Comparison of ENCODE assay signal across 19 cellular contexts in the genomic region with DNA sequence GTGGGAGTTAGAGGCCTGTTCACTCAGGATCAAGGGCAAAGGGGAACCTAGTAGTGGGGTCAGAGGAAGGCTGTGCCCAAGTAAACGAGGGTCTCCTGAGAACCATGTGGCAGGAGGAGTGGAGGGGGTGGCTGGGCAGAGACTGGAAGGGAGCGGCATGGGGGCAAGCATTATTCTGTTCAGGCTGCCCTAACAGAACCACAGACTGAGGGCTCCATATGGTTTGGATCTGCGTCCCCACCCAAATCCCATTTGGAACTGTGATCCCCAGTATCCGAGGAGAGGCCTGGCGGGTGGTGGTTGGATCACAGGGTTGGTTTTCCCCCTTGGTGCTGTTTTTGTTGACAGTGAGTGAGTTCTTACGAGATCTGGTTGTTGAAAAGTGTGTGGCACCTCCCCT.
DNase-seq lines count a peak whose midpoint lies in the region; ATAC-seq, FAIRE-seq and TF ChIP-seq lines count a peak whose summit lies in the region.
"Had no signal": no experiment of that assay in that cellular context is flagged by ENCODE, and none has a peak within 500 bp of the region (broad histone marks: within the 10 kb centered on the region; RNA-seq: fewer than 3 reads in every experiment).

No MANE protein-coding gene starts in this region.

- H3K4me1 Mint-ChIP-seq in osteocyte (ENCODE audit: unreplicated experiment), result peaks cover 7% of the 10 kb centered on the region
- peaks cover 0 to 2% of the 10 kb centered on the region in 2 donors for H3K4me1 Mint-ChIP-seq in natural killer cell treated with Interleukin-12 subunit alpha and Interleukin-12 subunit beta and Interleukin-15 and Interleukin-18, amount 100 ng/mL, for 72 hours (ENCODE audit: low read depth in 2 of 2)

- H3K27me3 Mint-ChIP-seq in osteocyte (ENCODE audit: unreplicated experiment), result peaks cover 11% of the 10 kb centered on the region
- H3K27me3 Mint-ChIP-seq in natural killer cell treated with Interleukin-12 subunit alpha and Interleukin-12 subunit beta and Interleukin-15 and Interleukin-18, amount 100 ng/mL, for 72 hours, result peaks cover 4 to 16% of the 10 kb centered on the region in 2 donors

- H3K9me1 ChIP-seq in K562 (ENCODE audit: control insufficient read depth, insufficient read depth, low read length), result no peaks in the 10 kb centered on the region

- H3K36me3 Mint-ChIP-seq in osteocyte (ENCODE audit: unreplicated experiment), result no peaks in the 10 kb centered on the region
- H3K36me3 Mint-ChIP-seq in natural killer cell treated with Interleukin-12 subunit alpha and Interleukin-12 subunit beta and Interleukin-15 and Interleukin-18, amount 100 ng/mL, for 72 hours, result no peaks in the 10 kb centered on the region
- H3K36me3 Mint-ChIP-seq: CD8-positive, alpha-beta T cell had no signal

- no peak for TF ChIP-seq POLR2A in K562 (conservative IDR thresholded peaks at IDR 0.05)

- H3K4me2 ChIP-seq in K562 (ENCODE audit: insufficient read depth, low read length), result no peak overlapping the region
- H3K4me2 ChIP-seq: BLaER1 treated with 17β-estradiol and CSF1 and Interleukin-3, amounts not matched to agents 10 nM and 100 nM; GM23338 had no signal

- FAIRE-seq in K562 (lab: Jason Lieb, UNC), result no peak
- FAIRE-seq: G401.6, GM12891 had no signal

- 0 out of 2 replicates have a peak overlapping the region, but pooled peaks have one; percentile 12 for H2AFZ ChIP-seq in K562 (ENCODE audit: low read depth, low read length)
- H2AFZ ChIP-seq: GM23338 had no signal

- POLR2A ChIA-PET in K562 (lab: Yijun Ruan, JAX), result no interaction called here

- no peak for TF ChIP-seq EP300 in K562 (IDR thresholded peaks at IDR 0.05; ENCODE audit: low read length)

- CTCF ChIA-PET in K562 (lab: Yijun Ruan, JAX; ENCODE audit: low intra/inter-chr PET ratio), result no interaction called here

- no peaks in the 10 kb centered on the region for H3K36me3 ChIP-seq in K562 (ENCODE audit: control insufficient read depth, insufficient read depth, low read length)
- H3K36me3 ChIP-seq: BLaER1 treated with 17β-estradiol and CSF1 and Interleukin-3, amounts not matched to agents 10 nM and 100 nM had no signal

- H4K20me1 ChIP-seq in K562 (replicated peaks; ENCODE audit: control insufficient read depth, insufficient read depth, low read length), result no peaks in the 10 kb centered on the region
- H4K20me1 ChIP-seq: BLaER1 treated with 17β-estradiol and CSF1 and Interleukin-3, amounts not matched to agents 10 nM and 100 nM had no signal

- peaks cover 0 to 4% of the 10 kb centered on the region in 2 experiments; a peak in 2 of 5 replicates for H3K4me1 ChIP-seq in K562 (replicated peaks in 1 of 2; ENCODE audit: control insufficient read depth in 2 of 2, insufficient read depth in 2 of 2, low read length in 2 of 2)

- no peak for TF ChIP-seq CTCF in K562 (IDR thresholded peaks at IDR 0.05 in 2 of 3, conservative IDR thresholded peaks at IDR 0.05 in 1 of 3; ENCODE audit: insufficient read depth in 2 of 3, low read depth in 1 of 3, low read length in 3 of 3)
- no peak for TF ChIP-seq CTCF in osteocyte (IDR thresholded peaks at IDR 0.05)

- H3K4me3 ChIP-seq in K562, result no peak overlapping the region
- H3K4me3 ChIP-seq: BLaER1 treated with 17β-estradiol and CSF1 and Interleukin-3, amounts not matched to agents 10 nM and 100 nM; GM23338 had no signal

- H3K27ac Mint-ChIP-seq in osteocyte (ENCODE audit: unreplicated experiment), result no peak overlapping the region
- no peak overlapping the region for H3K27ac Mint-ChIP-seq in natural killer cell treated with Interleukin-12 subunit alpha and Interleukin-12 subunit beta and Interleukin-15 and Interleukin-18, amount 100 ng/mL, for 72 hours
- H3K27ac Mint-ChIP-seq: CD8-positive, alpha-beta T cell; GM23338; HFFc6 had no signal

- no peak for TF ChIP-seq RAD21 in K562 (CRISPR knock-in tag; conservative IDR thresholded peaks at IDR 0.05 in 1 of 2, IDR thresholded peaks at IDR 0.05 in 1 of 2)

- H3K79me2 ChIP-seq in K562 (ENCODE audit: control insufficient read depth, insufficient read depth, low read length), result no peaks in the 10 kb centered on the region

- no peak for ATAC-seq in K562
- ATAC-seq in natural killer cell treated with Interleukin-12 subunit alpha and Interleukin-12 subunit beta and Interleukin-15 and Interleukin-18, amount 100 ng/mL, for 72 hours, result no peak
- no peak for ATAC-seq in GM18861 (IDR thresholded peaks at IDR 0.05; ENCODE audit: unreplicated experiment)
- ATAC-seq: CD8-positive, alpha-beta T cell; GM23338; HCT116 had no signal

- no peak overlapping the region for H3K4me3 Mint-ChIP-seq in osteocyte (ENCODE audit: unreplicated experiment)
- no peak overlapping the region for H3K4me3 Mint-ChIP-seq in natural killer cell treated with Interleukin-12 subunit alpha and Interleukin-12 subunit beta and Interleukin-15 and Interleukin-18, amount 100 ng/mL, for 72 hours
- H3K4me3 Mint-ChIP-seq: CD8-positive, alpha-beta T cell; GM23338; HFFc6 had no signal

- intact Hi-C loops in K562 (cut with micrococcal nuclease), result no loop called here

- no peak overlapping the region; a peak in 1 of 4 replicates for H3K9ac ChIP-seq in K562 (ENCODE audit: insufficient read depth in 1 of 2, low read depth in 2 of 2, low read length in 2 of 2)
- H3K9ac ChIP-seq: BLaER1 treated with 17β-estradiol and CSF1 and Interleukin-3, amounts not matched to agents 10 nM and 100 nM had no signal

- H3K27ac ChIP-seq in K562 (ENCODE audit: extremely low read depth, low read depth, low read length), result no peak overlapping the region
- H3K27ac ChIP-seq: BLaER1 treated with 17β-estradiol and CSF1 and Interleukin-3, amounts not matched to agents 10 nM and 100 nM; HL-60 had no signal

- no peaks in the 10 kb centered on the region for H3K9me3 Mint-ChIP-seq in osteocyte (ENCODE audit: unreplicated experiment)
- H3K9me3 Mint-ChIP-seq in natural killer cell treated with Interleukin-12 subunit alpha and Interleukin-12 subunit beta and Interleukin-15 and Interleukin-18, amount 100 ng/mL, for 72 hours, result no peaks in the 10 kb centered on the region
- H3K9me3 Mint-ChIP-seq: CD8-positive, alpha-beta T cell; GM23338; HFFc6 had no signal

- 79% methylated on average over 4 of the region's 6 CpGs for WGBS in K562 (ENCODE audit: insufficient coverage, low coverage, missing lambda C conversion rate)

- H3K27me3 ChIP-seq in K562 (ENCODE audit: control insufficient read depth in 2 of 2, insufficient read depth in 2 of 2, low read length in 2 of 2), result peaks cover 0 to 5% of the 10 kb centered on the region in 2 experiments; a peak in 1 of 5 replicates
- H3K27me3 ChIP-seq: BLaER1 treated with 17β-estradiol and CSF1 and Interleukin-3, amounts not matched to agents 10 nM and 100 nM had no signal

- no TSS peak for BruUV-seq in K562 (replicated peaks; lab: Mats Ljungman, UMichigan)

- H3K9me3 ChIP-seq in K562 (replicated peaks; ENCODE audit: control insufficient read depth, insufficient read depth, low read depth, low read length), result no peaks in the 10 kb centered on the region

- in situ Hi-C loops in K562 (cut with MboI), result loop anchor here (25.0 kb wide), 1 partner anchor 835 kb away; no protein-coding TSS in a partner anchor

- DNase-seq in activated CD8-positive, alpha-beta memory T cell treated with anti-CD3 and anti-CD28 coated beads, Interleukin-2, amount 50 U/mL, for 48 hours, result peak; percentile 46
- no peak for DNase-seq in activated CD8-positive, alpha-beta memory T cell treated with anti-CD3 and anti-CD28 coated beads for 24 hours
- DNase-seq in K562 (ENCODE audit: extremely low read depth in 1 of 4, low spot score in 3 of 4), result no peak
- DNase-seq in osteocyte (ENCODE audit: extremely low spot score, unreplicated experiment), result peak; percentile 60
- no peak for DNase-seq in SKM-1 (lab: John Stamatoyannopoulos, UW; ENCODE audit: unreplicated experiment)
- DNase-seq in natural killer cell treated with Interleukin-12 subunit alpha and Interleukin-12 subunit beta and Interleukin-15 and Interleukin-18, amount 100 ng/mL, for 72 hours (ENCODE audit: low spot score), result no peak
- DNase-seq: 8988T; CD8-positive, alpha-beta T cell; DMS 273 treated with DMSO at 0.1 percent for 48 hours; DMS53; H7; HFFc6 had no signal

TF ChIP-seq in K562, 482 proteins besides CTCF, POLR2A, EP300 and RAD21:
- TF ChIP-seq GATAD2A (IDR thresholded peaks at IDR 0.05) (no peak), TAF7 (tag; IDR thresholded peaks at IDR 0.05) (no peak), SMARCC2 (IDR thresholded peaks at IDR 0.05; ENCODE audit: low read depth) (no peak), BMI1 (IDR thresholded peaks at IDR 0.05; ENCODE audit: low read length) (no peak), SAP30 (IDR thresholded peaks at IDR 0.05; ENCODE audit: borderline replicate concordance, insufficient read depth, low read depth, low read length, poor library complexity, severe bottlenecking) (no peak), FIP1L1 (IDR thresholded peaks at IDR 0.05; ENCODE audit: low read depth, low read length, poor library complexity, severe bottlenecking) (no peak)
TF ChIP-seq in K562: peak in this region for 0.

Comparison
In these comparisons a context has a peak if more than half of its experiments do, and no peak if none do; other contexts are left out.
1. DNase-seq: peak in activated CD8-positive, alpha-beta memory T cell treated with anti-CD3 and anti-CD28 coated beads, Interleukin-2, amount 50 U/mL, for 48 hours (single experiment) and osteocyte (single experiment); none in activated CD8-positive, alpha-beta memory T cell treated with anti-CD3 and anti-CD28 coated beads for 24 hours (single experiment), K562 (0 of 4), SKM-1 (single experiment) and natural killer cell treated with Interleukin-12 subunit alpha and Interleukin-12 subunit beta and Interleukin-15 and Interleukin-18, amount 100 ng/mL, for 72 hours (single experiment).